19 cellular contexts compared by ENCODE assay signal in genomic region chr3:198093082-198093679, GRCh38.
A peak's percentile ranks its signal among the peaks of the same experiment; 100 is the strongest.
DNase-seq lines count a peak whose midpoint lies in the region; ATAC-seq, FAIRE-seq and TF ChIP-seq lines count a peak whose summit lies in the region.
"Had no signal": no experiment of that assay in that cellular context is flagged by ENCODE, and none has a peak within 500 bp of the region (broad histone marks: within the 10 kb centered on the region; RNA-seq: fewer than 3 reads in every experiment).

No MANE protein-coding gene starts in this region.

- H3K27ac ChIP-seq in K562 (ENCODE audit: extremely low read depth, low read depth, low read length) (no peak overlapping the region), left lung (no peak overlapping the region)
- H3K27ac ChIP-seq: GM23248 had no signal

- no peak overlapping the region for H3K4me2 ChIP-seq in K562 (ENCODE audit: insufficient read depth, low read length)

- intact Hi-C loops in K562 (cut with micrococcal nuclease) (no loop called here), left lung (cut with DNase I) (no loop called here)

- H2AFZ ChIP-seq in K562 (ENCODE audit: low read depth, low read length): no peak overlapping the region; the same call in 1 of the 2 replicates
- H2AFZ ChIP-seq: GM23248 had no signal

- no TSS peak for BruUV-seq in K562 (replicated peaks; lab: Mats Ljungman, UMichigan)

- no peak overlapping the region for H3K9ac ChIP-seq in K562 (ENCODE audit: insufficient read depth in 1 of 2, low read depth in 2 of 2, low read length in 2 of 2)
- H3K9ac ChIP-seq: GM23248 had no signal

- no peaks in the 10 kb centered on the region for H4K20me1 ChIP-seq in K562 (replicated peaks; ENCODE audit: control insufficient read depth, insufficient read depth, low read length)

- POLR2A ChIA-PET in K562 (lab: Yijun Ruan, JAX): no interaction called here

- no peaks in the 10 kb centered on the region for H3K9me1 ChIP-seq in K562 (ENCODE audit: control insufficient read depth, insufficient read depth, low read length)

- H3K4me1 ChIP-seq in K562 (replicated peaks in 1 of 2; ENCODE audit: control insufficient read depth in 2 of 2, insufficient read depth in 2 of 2, low read length in 2 of 2) (peaks cover 0 to 11% of the 10 kb centered on the region in 2 experiments; a peak in 3 of 5 replicates), left lung (no peaks in the 10 kb centered on the region)

- ATAC-seq in K562 (peak; percentile 35; the same call in 2 of the 3 replicates), left lung (no peak), HG02840 (IDR thresholded peaks at IDR 0.05; ENCODE audit: low FRiP score, unreplicated experiment) (no peak)
- ATAC-seq: HCT116 had no signal

- CTCF ChIA-PET in K562 (lab: Yijun Ruan, JAX; ENCODE audit: low intra/inter-chr PET ratio): no interaction called here

- H3K4me3 ChIP-seq in K562 (no peak overlapping the region), left lung (no peak overlapping the region)
- H3K4me3 ChIP-seq: GM23248 had no signal

- no peak for DNase-seq in H54 (ENCODE audit: insufficient read length, low spot score)
- DNase-seq in RCC 7860 (ENCODE audit: low spot score): peak; percentile 3
- DNase-seq in K562 (ENCODE audit: extremely low read depth in 1 of 4, low spot score in 3 of 4): no peak
- DNase-seq in renal cortical epithelial cell (ENCODE audit: low read depth): peak; percentile 45
- no peak for DNase-seq in stimulated activated naive CD4-positive, alpha-beta T cell treated with Interleukin-2 at 50 U/mL for 16 hours (lab: John Stamatoyannopoulos, UW)
- DNase-seq in left lung: no peak
- DNase-seq: C1 segment of cervical spinal cord; CD4-positive, alpha-beta memory T cell; COR-L47; DMS153; DND-41; GM23248; H9 had no signal

- no peak for TF ChIP-seq EP300 in K562 (IDR thresholded peaks at IDR 0.05; ENCODE audit: low read length)

- in situ Hi-C loops in K562 (cut with MboI): no loop called here

- WGBS in K562 (ENCODE audit: insufficient coverage, low coverage, missing lambda C conversion rate): 72% methylated on average over 4 of the region's 4 CpGs

- H3K36me3 ChIP-seq in K562 (ENCODE audit: control insufficient read depth, insufficient read depth, low read length) (no peaks in the 10 kb centered on the region), left lung (no peaks in the 10 kb centered on the region)

- no peaks in the 10 kb centered on the region for H3K79me2 ChIP-seq in K562 (ENCODE audit: control insufficient read depth, insufficient read depth, low read length)

- FAIRE-seq in H54 (lab: Jason Lieb, UNC) (peak; percentile 43), RCC 7860 (lab: Jason Lieb, UNC) (no peak), K562 (lab: Jason Lieb, UNC) (no peak)
- FAIRE-seq: G401.6, GM12892, GM19239, H1 had no signal

- no peaks in the 10 kb centered on the region for H3K27me3 ChIP-seq in K562 (ENCODE audit: control insufficient read depth in 2 of 2, insufficient read depth in 2 of 2, low read length in 2 of 2)
- H3K27me3 ChIP-seq in left lung: peaks cover 54 to 73% of the 10 kb centered on the region in 2 donors

- TF ChIP-seq POLR2A in H54 (IDR thresholded peaks at IDR 0.05; ENCODE audit: low read depth, low read length) (no peak), K562 (conservative IDR thresholded peaks at IDR 0.05) (no peak)

- no peak for TF ChIP-seq RAD21 in K562 (CRISPR knock-in tag; conservative IDR thresholded peaks at IDR 0.05 in 1 of 2, IDR thresholded peaks at IDR 0.05 in 1 of 2)

- TF ChIP-seq CTCF in K562 (IDR thresholded peaks at IDR 0.05 in 2 of 3, conservative IDR thresholded peaks at IDR 0.05 in 1 of 3; ENCODE audit: insufficient read depth in 2 of 3, low read depth in 1 of 3, low read length in 3 of 3) (no peak), left lung (IDR thresholded peaks at IDR 0.05) (no peak)

- H3K9me3 ChIP-seq in K562 (replicated peaks; ENCODE audit: control insufficient read depth, insufficient read depth, low read depth, low read length): peaks cover 2% of the 10 kb centered on the region; the same call in 1 of the 2 replicates
- H3K9me3 ChIP-seq in left lung: no peaks in the 10 kb centered on the region

TF ChIP-seq in K562, 482 proteins besides CTCF, POLR2A, EP300 and RAD21 (continues in another document):
- TF ChIP-seq SMAD3 (CRISPR knock-in tag; conservative IDR thresholded peaks at IDR 0.05) (no peak), CHAMP1 (IDR thresholded peaks at IDR 0.05) (peak; percentile 85), GATAD2A (IDR thresholded peaks at IDR 0.05) (no peak), CC2D1A (IDR thresholded peaks at IDR 0.05) (peak; percentile 90), FOXM1 (IDR thresholded peaks at IDR 0.05; ENCODE audit: low read depth) (peak; percentile 40; the same call in 1 of the 2 replicates), FOXM1 (CRISPR knock-in tag; IDR thresholded peaks at IDR 0.05; ENCODE audit: low read depth) (no peak), ATF7 (IDR thresholded peaks at IDR 0.05) (peak; percentile 23; the same call in 1 of the 2 replicates)

Comparison
In these comparisons a context has a peak if more than half of its experiments do, and no peak if none do; other contexts are left out.
1. DNase-seq: peak in RCC 7860 (single experiment) and renal cortical epithelial cell (single experiment); none in H54 (single experiment), K562 (0 of 4), stimulated activated naive CD4-positive, alpha-beta T cell treated with Interleukin-2 at 50 U/mL for 16 hours (single experiment) and left lung (0 of 2).